18 cellular contexts compared by ENCODE assay signal in the genomic region with DNA sequence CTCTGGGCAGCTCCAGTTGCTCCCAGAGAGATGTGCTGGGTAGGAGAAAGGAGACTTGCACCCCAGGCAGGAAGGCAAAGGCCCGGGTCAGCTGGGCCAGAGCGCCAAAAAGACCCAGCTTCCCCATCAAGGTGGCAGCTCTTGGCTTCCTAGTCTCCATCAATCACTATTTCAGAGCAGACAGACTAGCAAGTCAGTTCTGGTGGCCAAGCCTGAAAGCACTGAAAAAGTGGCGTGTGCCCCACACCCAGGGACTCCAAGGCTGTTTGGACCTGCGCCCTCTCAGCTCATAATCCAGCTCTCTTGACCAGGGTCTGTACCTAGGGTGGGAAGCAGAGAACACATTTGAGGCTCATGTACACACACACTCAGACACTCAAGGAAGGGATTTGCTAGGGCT. TPM values are rescaled to one million over a fixed set of nuclear protein-coding genes. Genes with fewer than 3 reads are reported as not detected.
A peak's percentile ranks its signal among the peaks of the same experiment; 100 is the strongest.
DNase-seq lines count a peak whose midpoint lies in the region; ATAC-seq and TF ChIP-seq lines count a peak whose summit lies in the region.
"Had no signal": no experiment of that assay in that cellular context is flagged by ENCODE, and none has a peak within 500 bp of the region (broad histone marks: within the 10 kb centered on the region; RNA-seq: fewer than 3 reads in every experiment).

No MANE protein-coding gene starts in this region.

- peaks cover 26% of the 10 kb centered on the region for H3K4me1 Mint-ChIP-seq in endodermal cell

- H3K27me3 Mint-ChIP-seq in endodermal cell (ENCODE audit: insufficient read depth) = peaks cover 95% of the 10 kb centered on the region

- WGBS in endodermal cell (ENCODE audit: insufficient coverage in 1 of 2, insufficient read length in 1 of 2), 2 experiments = 91 to 100% methylated on average over 4 of the region's 4 CpGs
- WGBS in suprapubic skin = 39% methylated on average over 4 of the region's 4 CpGs

- no peak overlapping the region for H3K27ac Mint-ChIP-seq in endodermal cell
- H3K27ac Mint-ChIP-seq: activated CD4-positive, alpha-beta memory T cell treated with anti-CD3 and anti-CD28 coated beads, Interleukin-2, amount 10 ng/mL, durations not matched to agents 7 days and 5 days; activated naive CD8-positive, alpha-beta T cell treated with anti-CD3 and anti-CD28 coated beads for 36 hours; activated T-cell treated with anti-CD3 and anti-CD28 coated beads, Interleukin-2, amount 50 U/mL, for 72 hours; naive thymus-derived CD4-positive, alpha-beta T cell; stimulated activated naive CD8-positive, alpha-beta T cell treated with anti-CD3 and anti-CD28 coated beads, Interleukin-15, amount 100 ng/mL, for 72 hours had no signal

- H3K9me3 ChIP-seq in SK-N-MC (ENCODE audit: low read depth, low read length) (no peaks in the 10 kb centered on the region), endodermal cell (ENCODE audit: control insufficient read depth, low read length) (no peaks in the 10 kb centered on the region), mucosa of stomach (ENCODE audit: control insufficient read depth, low read length) (no peaks in the 10 kb centered on the region), suprapubic skin (no peaks in the 10 kb centered on the region)

- H3K4me1 ChIP-seq in endodermal cell (ENCODE audit: control insufficient read depth, insufficient read depth, low read length) = no peaks in the 10 kb centered on the region
- peaks cover 5% of the 10 kb centered on the region for H3K4me1 ChIP-seq in mucosa of stomach (ENCODE audit: control insufficient read depth, insufficient read depth, low read length)
- peaks cover 63% of the 10 kb centered on the region for H3K4me1 ChIP-seq in suprapubic skin

- H3K36me3 Mint-ChIP-seq in endodermal cell (ENCODE audit: low read depth) = no peaks in the 10 kb centered on the region
- H3K36me3 Mint-ChIP-seq: activated naive CD8-positive, alpha-beta T cell treated with anti-CD3 and anti-CD28 coated beads for 36 hours; naive thymus-derived CD4-positive, alpha-beta T cell had no signal

- H3K36me3 ChIP-seq in SK-N-MC (ENCODE audit: insufficient read depth, low read length) (peaks cover 49% of the 10 kb centered on the region), endodermal cell (ENCODE audit: control insufficient read depth, insufficient read depth, low read length) (no peaks in the 10 kb centered on the region), mucosa of stomach (ENCODE audit: control insufficient read depth, insufficient read depth, low read length) (no peaks in the 10 kb centered on the region), suprapubic skin (no peaks in the 10 kb centered on the region)

- ATAC-seq in HG02678 (IDR thresholded peaks at IDR 0.05; ENCODE audit: unreplicated experiment) (no peak), GM18861 (IDR thresholded peaks at IDR 0.05; ENCODE audit: unreplicated experiment) (no peak)
- ATAC-seq: activated T-cell treated with anti-CD3 and anti-CD28 coated beads, Interleukin-2, amount 50 U/mL, for 72 hours; naive thymus-derived CD4-positive, alpha-beta T cell; stimulated activated naive CD8-positive, alpha-beta T cell treated with anti-CD3 and anti-CD28 coated beads, Interleukin-15, amount 100 ng/mL, for 72 hours had no signal

- no peak overlapping the region for H3K4me3 Mint-ChIP-seq in endodermal cell
- H3K4me3 Mint-ChIP-seq: activated CD4-positive, alpha-beta memory T cell treated with anti-CD3 and anti-CD28 coated beads, Interleukin-2, amount 10 ng/mL, durations not matched to agents 7 days and 5 days; activated naive CD8-positive, alpha-beta T cell treated with anti-CD3 and anti-CD28 coated beads for 36 hours; activated T-cell treated with anti-CD3 and anti-CD28 coated beads, Interleukin-2, amount 50 U/mL, for 72 hours; naive thymus-derived CD4-positive, alpha-beta T cell; stimulated activated naive CD8-positive, alpha-beta T cell treated with anti-CD3 and anti-CD28 coated beads, Interleukin-15, amount 100 ng/mL, for 72 hours had no signal

- TF ChIP-seq POLR2A in suprapubic skin (IDR thresholded peaks at IDR 0.05) = no peak

- H3K4me3 ChIP-seq in SK-N-MC (peak overlapping the region; percentile 90), endodermal cell (ENCODE audit: low read length) (no peak overlapping the region), mucosa of stomach (ENCODE audit: low read length) (no peak overlapping the region), suprapubic skin (peak overlapping the region; percentile 93)

- DNase-seq in SK-N-MC (ENCODE audit: low read depth, low spot score) = no peak
- DNase-seq in endodermal cell = peak; percentile 30
- no peak for DNase-seq in suprapubic skin (ENCODE audit: low spot score in 2 of 2)
- DNase-seq in T-helper 2 cell = no peak
- DNase-seq in central memory CD4-positive, alpha-beta T cell = no peak
- DNase-seq: activated CD4-positive, alpha-beta memory T cell treated with anti-CD3 and anti-CD28 coated beads, Interleukin-2, amount 10 ng/mL, durations not matched to agents 7 days and 5 days; activated naive CD8-positive, alpha-beta T cell treated with anti-CD3 and anti-CD28 coated beads for 36 hours; activated T-cell treated with anti-CD3 and anti-CD28 coated beads, Interleukin-2, amount 50 U/mL, for 72 hours; Calu3; effector CD8-positive, alpha-beta T cell; hippocampal formation; naive thymus-derived CD4-positive, alpha-beta T cell; NCI-H187 treated with DMSO at 0.1 percent for 48 hours; NCI-H446; stimulated activated naive CD8-positive, alpha-beta T cell treated with anti-CD3 and anti-CD28 coated beads, Interleukin-15, amount 100 ng/mL, for 72 hours had no signal

- peak overlapping the region; percentile 82 for H3K27ac ChIP-seq in SK-N-MC
- H3K27ac ChIP-seq in endodermal cell (ENCODE audit: low read depth, low read length) = no peak overlapping the region
- peak overlapping the region; percentile 71 for H3K27ac ChIP-seq in suprapubic skin

- TF ChIP-seq CTCF in endodermal cell (conservative IDR thresholded peaks at IDR 0.05) (no peak), suprapubic skin (IDR thresholded peaks at IDR 0.05) (no peak)

- no peak for TF ChIP-seq EP300 in suprapubic skin (IDR thresholded peaks at IDR 0.05)

- H3K27me3 ChIP-seq in endodermal cell (ENCODE audit: control insufficient read depth, insufficient read depth, low read length, poor library complexity, severe bottlenecking) = peaks cover 96% of the 10 kb centered on the region
- peaks cover 65% of the 10 kb centered on the region for H3K27me3 ChIP-seq in mucosa of stomach (ENCODE audit: control insufficient read depth, insufficient read depth, low read length)
- no peaks in the 10 kb centered on the region for H3K27me3 ChIP-seq in suprapubic skin

- H3K9ac ChIP-seq in SK-N-MC (ENCODE audit: insufficient read length) = peak overlapping the region; percentile 86
- no peak overlapping the region for H3K9ac ChIP-seq in endodermal cell (ENCODE audit: extremely low read depth, low read length, poor library complexity, severe bottlenecking)
- H3K9ac ChIP-seq in mucosa of stomach (ENCODE audit: low read length) = peak overlapping the region; percentile 5

- H3K9me3 Mint-ChIP-seq in endodermal cell = no peaks in the 10 kb centered on the region
- H3K9me3 Mint-ChIP-seq: activated CD4-positive, alpha-beta memory T cell treated with anti-CD3 and anti-CD28 coated beads, Interleukin-2, amount 10 ng/mL, durations not matched to agents 7 days and 5 days; activated naive CD8-positive, alpha-beta T cell treated with anti-CD3 and anti-CD28 coated beads for 36 hours; activated T-cell treated with anti-CD3 and anti-CD28 coated beads, Interleukin-2, amount 50 U/mL, for 72 hours; stimulated activated naive CD8-positive, alpha-beta T cell treated with anti-CD3 and anti-CD28 coated beads, Interleukin-15, amount 100 ng/mL, for 72 hours had no signal

RNA-seq across cellular contexts. Expression of gene MAFB, which starts 3.7 kb away (rescaled TPM):
- total RNA-seq in endodermal cell (1 to 10 TPM in 1 of 2 donors, under 1 TPM in 1; 0.90 to 1.5 TPM), suprapubic skin (10 to 100 TPM; 25.7 to 89.4 (median 69.2) TPM)
- polyA plus RNA-seq in endodermal cell (2013, experiment 1 of 2) = 6.6 TPM
- 5.8 TPM for polyA plus RNA-seq in endodermal cell (2013, experiment 2 of 2)
- total RNA-seq: activated naive CD8-positive, alpha-beta T cell treated with anti-CD3 and anti-CD28 coated beads for 36 hours had no signal
- polyA plus RNA-seq: naive thymus-derived CD4-positive, alpha-beta T cell had no signal

Comparison
In these comparisons a context has a peak if more than half of its experiments do, and no peak if none do; other contexts are left out.
1. H3K4me3 ChIP-seq: peak in SK-N-MC (single experiment) and suprapubic skin (single experiment); none in endodermal cell (single experiment) and mucosa of stomach (single experiment).
2. RNA of gene MAFB, which starts 3.7 kb away (total RNA-seq): 25.7 to 89.4 TPM in suprapubic skin; 0.90 to 1.5 TPM in endodermal cell; every median in the first group is over 10 times any median in the second.